ENCODE assay signal across 21 cellular contexts in the genomic region with DNA sequence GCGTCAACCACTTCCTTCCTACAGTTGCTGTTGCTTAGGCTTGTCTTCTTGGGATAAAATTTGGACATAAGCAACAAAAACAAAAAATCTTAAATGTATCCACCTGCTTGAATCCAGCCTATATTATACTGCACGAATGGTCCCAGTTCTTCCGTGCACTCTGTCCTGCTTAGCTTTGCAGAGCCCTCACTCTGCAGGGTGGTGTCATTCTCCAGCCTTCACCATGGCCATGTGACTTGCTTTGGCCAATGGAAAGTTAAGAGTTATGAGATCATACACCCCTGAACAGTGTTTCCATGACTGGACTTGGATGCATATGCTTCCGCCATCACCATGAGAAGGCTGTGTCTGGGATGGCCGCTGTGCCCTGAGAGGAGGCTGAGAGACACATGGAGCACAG.
"Had no signal": no experiment of that assay in that cellular context is flagged by ENCODE, and none has a peak within 500 bp of the region (broad histone marks: within the 10 kb centered on the region; RNA-seq: fewer than 3 reads in every experiment).

No MANE protein-coding gene starts in this region.

- H3K36me3 ChIP-seq: adrenal gland, ascending aorta, brain microvascular endothelial cell, heart left ventricle, right lobe of liver, thyroid gland had no signal

- H3K4me1 ChIP-seq: thyroid gland had no signal

- H3K27me3 ChIP-seq: adrenal gland, ascending aorta, brain microvascular endothelial cell, heart left ventricle, right lobe of liver, thyroid gland had no signal

- DNase-seq: activated T-cell treated with anti-CD3 and anti-CD28 coated beads, Interleukin-2, amount 50 U/mL, for 1 hour; adrenal gland; brain microvascular endothelial cell; caudate nucleus; dermis blood vessel endothelial cell; effector memory CD4-positive, alpha-beta T cell; heart left ventricle; left cardiac atrium; mucosa of descending colon; posterior cingulate gyrus; right lobe of liver; stimulated activated CD4-positive, alpha-beta T cell treated with anti-CD3 and anti-CD28 coated beads, Interleukin-1b, Interleukin-23, amount 100 ng/mL, for 48 hours; substantia nigra; T-helper 9 cell; thyroid gland had no signal

- H3K4me3 ChIP-seq: adrenal gland, ascending aorta, heart left ventricle, mucosa of descending colon, right lobe of liver, skin epidermis, thyroid gland had no signal

- H3K9me3 ChIP-seq: adrenal gland, ascending aorta, heart left ventricle, mucosa of descending colon, right lobe of liver, thyroid gland had no signal

- FAIRE-seq: endothelial cell of umbilical vein, islet of Langerhans, urothelium cell line had no signal

- H3K27ac ChIP-seq: adrenal gland, brain microvascular endothelial cell, heart left ventricle, right lobe of liver, skin epidermis, thyroid gland had no signal

- ATAC-seq: activated T-helper 17 cell treated with anti-CD3 and anti-CD28 coated beads, Interleukin-2, amount 50 U/mL, for 72 hours; mucosa of descending colon had no signal
